Comparison of ENCODE assay signal across 11 cellular contexts in genomic region chrX:65707153-65707552, GRCh38. TPM values are rescaled to one million over a fixed set of nuclear protein-coding genes. Genes with fewer than 3 reads are reported as not detected.
DNase-seq lines count a peak whose midpoint lies in the region; ATAC-seq and TF ChIP-seq lines count a peak whose summit lies in the region.
"Had no signal": no experiment of that assay in that cellular context is flagged by ENCODE, and none has a peak within 500 bp of the region (broad histone marks: within the 10 kb centered on the region; RNA-seq: fewer than 3 reads in every experiment).

No MANE protein-coding gene starts in this region.

- no peaks in the 10 kb centered on the region for H3K9me3 Mint-ChIP-seq in activated naive CD4-positive, alpha-beta T cell treated with anti-CD3 and anti-CD28 coated beads, Interleukin-2, amount 50 U/mL, for 24 hours
- H3K9me3 Mint-ChIP-seq in activated naive CD8-positive, alpha-beta T cell treated with anti-CD3 and anti-CD28 coated beads, Interleukin-2, amount 10 ng/mL, durations not matched to agents 7 days and 5 days: no peaks in the 10 kb centered on the region

- H3K36me3 Mint-ChIP-seq in activated naive CD4-positive, alpha-beta T cell treated with anti-CD3 and anti-CD28 coated beads, Interleukin-2, amount 50 U/mL, for 24 hours: peaks cover 16% of the 10 kb centered on the region
- peaks cover 24% of the 10 kb centered on the region for H3K36me3 Mint-ChIP-seq in activated naive CD8-positive, alpha-beta T cell treated with anti-CD3 and anti-CD28 coated beads, Interleukin-2, amount 10 ng/mL, durations not matched to agents 7 days and 5 days

- peaks cover 64% of the 10 kb centered on the region for H3K4me1 Mint-ChIP-seq in activated naive CD4-positive, alpha-beta T cell treated with anti-CD3 and anti-CD28 coated beads, Interleukin-2, amount 50 U/mL, for 24 hours
- peaks cover 50% of the 10 kb centered on the region for H3K4me1 Mint-ChIP-seq in activated naive CD8-positive, alpha-beta T cell treated with anti-CD3 and anti-CD28 coated beads, Interleukin-2, amount 10 ng/mL, durations not matched to agents 7 days and 5 days

- peak overlapping the region; percentile 93 for H3K27ac Mint-ChIP-seq in activated naive CD4-positive, alpha-beta T cell treated with anti-CD3 and anti-CD28 coated beads, Interleukin-2, amount 50 U/mL, for 24 hours
- H3K27ac Mint-ChIP-seq in activated naive CD8-positive, alpha-beta T cell treated with anti-CD3 and anti-CD28 coated beads, Interleukin-2, amount 10 ng/mL, durations not matched to agents 7 days and 5 days: peak overlapping the region; percentile 78

- intact Hi-C loops in upper lobe of right lung (cut with DNase I): no loop called here

- H3K27ac ChIP-seq in mesodermal cell (ENCODE audit: low read depth, low read length, severe bottlenecking): peak overlapping the region; percentile 83
- peak overlapping the region; percentile 11 for H3K27ac ChIP-seq in upper lobe of right lung

- H3K4me3 ChIP-seq in mesodermal cell (ENCODE audit: extremely low read depth, insufficient read depth, low read length, poor library complexity, severe bottlenecking) (no peak overlapping the region), upper lobe of right lung (no peak overlapping the region)
- H3K4me3 ChIP-seq: BLaER1 treated with 17β-estradiol and CSF1 and Interleukin-3, amounts not matched to agents 10 nM and 100 nM had no signal

- H3K36me3 ChIP-seq in mesodermal cell (ENCODE audit: control insufficient read depth, insufficient read depth, low read length) (no peaks in the 10 kb centered on the region), upper lobe of right lung (no peaks in the 10 kb centered on the region)

- H3K4me1 ChIP-seq in mesodermal cell (ENCODE audit: control insufficient read depth, insufficient read depth, low read length, poor library complexity, severe bottlenecking) (peaks cover 32% of the 10 kb centered on the region), upper lobe of right lung (peaks cover 46% of the 10 kb centered on the region)

- POLR2A ChIA-PET in activated naive CD8-positive, alpha-beta T cell treated with anti-CD3 and anti-CD28 coated beads, Interleukin-2, amount 10 ng/mL, durations not matched to agents 7 days and 5 days (lab: Charles Lee): interaction anchor here (1.2 kb wide), 1 partner anchor 109 kb away, joined by 3 read pairs; no protein-coding TSS in a partner anchor

- H3K27me3 Mint-ChIP-seq in activated naive CD4-positive, alpha-beta T cell treated with anti-CD3 and anti-CD28 coated beads, Interleukin-2, amount 50 U/mL, for 24 hours: no peaks in the 10 kb centered on the region
- no peaks in the 10 kb centered on the region for H3K27me3 Mint-ChIP-seq in activated naive CD8-positive, alpha-beta T cell treated with anti-CD3 and anti-CD28 coated beads, Interleukin-2, amount 10 ng/mL, durations not matched to agents 7 days and 5 days

- H3K9me3 ChIP-seq in mesodermal cell (ENCODE audit: control insufficient read depth, low read length) (no peaks in the 10 kb centered on the region), upper lobe of right lung (no peaks in the 10 kb centered on the region)

- WGBS in mesodermal cell (ENCODE audit: insufficient coverage in 2 of 2), 2 experiments: 60% methylated on average over 1 of the region's 2 CpGs; no CpG with 5 or more reads in 1 of the 2 experiments

- ATAC-seq in activated naive CD8-positive, alpha-beta T cell treated with anti-CD3 and anti-CD28 coated beads, Interleukin-2, amount 10 ng/mL, durations not matched to agents 7 days and 5 days (ENCODE audit: low read depth): no peak
- ATAC-seq in upper lobe of right lung: peak; percentile 7
- no peak for ATAC-seq in HG02678 (IDR thresholded peaks at IDR 0.05; ENCODE audit: unreplicated experiment)

- DNase-seq in activated naive CD4-positive, alpha-beta T cell treated with Interleukin-2 at 50 U/mL for 16 hours: no peak
- DNase-seq in activated naive CD8-positive, alpha-beta T cell treated with anti-CD3 and anti-CD28 coated beads, Interleukin-2, amount 10 ng/mL, durations not matched to agents 7 days and 5 days: no peak
- DNase-seq in upper lobe of right lung (no peak), NOMO-1 treated with dmso at 0.1 percent for 144 hours (lab: John Stamatoyannopoulos, UW; ENCODE audit: unreplicated experiment) (no peak), amygdala (lab: John Stamatoyannopoulos, UW) (no peak)
- DNase-seq: activated CD8-positive, alpha-beta memory T cell treated with anti-CD3 and anti-CD28 coated beads, Interleukin-2, amount 50 U/mL, for 4 hours; erythroblast had no signal

- H3K4me3 Mint-ChIP-seq in activated naive CD4-positive, alpha-beta T cell treated with anti-CD3 and anti-CD28 coated beads, Interleukin-2, amount 50 U/mL, for 24 hours: peak overlapping the region; percentile 30
- no peak overlapping the region for H3K4me3 Mint-ChIP-seq in activated naive CD8-positive, alpha-beta T cell treated with anti-CD3 and anti-CD28 coated beads, Interleukin-2, amount 10 ng/mL, durations not matched to agents 7 days and 5 days

- H3K27me3 ChIP-seq in upper lobe of right lung: no peaks in the 10 kb centered on the region

- TF ChIP-seq CTCF in upper lobe of right lung (IDR thresholded peaks at IDR 0.05): no peak

RNA-seq across cellular contexts. Expression of gene MSN, which starts 39.7 kb away (rescaled TPM):
- total RNA-seq in activated naive CD8-positive, alpha-beta T cell treated with anti-CD3 and anti-CD28 coated beads, Interleukin-2, amount 10 ng/mL, durations not matched to agents 7 days and 5 days: 100 to 1,000 TPM; 483 to 487 TPM
- polyA plus RNA-seq in mesodermal cell (2013, experiment 1 of 2): 491 TPM
- polyA plus RNA-seq in mesodermal cell (2013, experiment 2 of 2): 426 TPM
- 462 TPM for total RNA-seq in upper lobe of right lung
